Comparison of ENCODE assay signal across 14 cellular contexts in the genomic region with DNA sequence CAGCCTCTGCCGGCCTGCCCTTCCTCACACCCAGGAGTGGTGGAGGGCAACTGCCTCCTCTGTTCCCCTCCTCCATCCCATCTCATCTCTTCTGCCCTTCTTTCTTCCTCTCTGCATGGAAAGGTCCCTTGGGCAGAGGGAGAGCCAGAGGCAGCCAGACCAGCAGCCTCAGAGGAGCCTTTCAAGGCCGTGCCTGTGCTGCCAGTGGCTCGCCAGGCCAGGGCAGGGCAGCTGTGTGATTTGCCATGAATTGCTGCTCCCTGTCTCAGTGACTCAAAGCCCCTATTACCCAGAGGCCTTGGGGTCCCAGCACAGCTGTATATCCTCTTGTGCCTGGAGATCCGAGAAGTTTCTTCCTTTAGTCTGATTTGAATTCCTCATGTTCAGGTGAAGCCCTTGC. TPM values are rescaled to one million over a fixed set of nuclear protein-coding genes. Genes with fewer than 3 reads are reported as not detected.
DNase-seq lines count a peak whose midpoint lies in the region; ATAC-seq and TF ChIP-seq lines count a peak whose summit lies in the region.
"Had no signal": no experiment of that assay in that cellular context is flagged by ENCODE, and none has a peak within 500 bp of the region (broad histone marks: within the 10 kb centered on the region; RNA-seq: fewer than 3 reads in every experiment).

No MANE protein-coding gene starts in this region.

- H3K4me3 Mint-ChIP-seq in CD8-positive, alpha-beta T cell, result no peak overlapping the region
- H3K4me3 Mint-ChIP-seq: B cell; stimulated activated memory B cell treated with anti-CD40 and anti-IgM and Interleukin-4, amounts not matched to agents 10 μg/mL and 1 μg/mL and 100 μg/mL, for 72 hours had no signal

- H4K8ac ChIP-seq in trophoblast cell (ENCODE audit: low read depth, low read length), result no peak overlapping the region

- H3K9me3 Mint-ChIP-seq in CD8-positive, alpha-beta T cell, result no peaks in the 10 kb centered on the region
- H3K9me3 Mint-ChIP-seq: stimulated activated memory B cell treated with anti-CD40 and anti-IgM and Interleukin-4, amounts not matched to agents 10 μg/mL and 1 μg/mL and 100 μg/mL, for 72 hours had no signal

- H3K18ac ChIP-seq in trophoblast cell (ENCODE audit: low read length), result no peak overlapping the region

- WGBS in SK-N-SH (ENCODE audit: low lambda C conversion rate), result 80% methylated on average over 4 of the region's 4 CpGs
- WGBS in trophoblast cell (ENCODE audit: extremely low coverage, insufficient coverage, insufficient read length), result no CpG with 5 or more reads among the region's 4 CpGs

- H3K4me2 ChIP-seq in SK-N-SH (peak overlapping the region; percentile 37; the same call in 1 of the 2 replicates), trophoblast cell (ENCODE audit: low read length) (no peak overlapping the region)

- no peak overlapping the region for H2AFZ ChIP-seq in SK-N-SH (ENCODE audit: low read depth)
- H2AFZ ChIP-seq in trophoblast cell (ENCODE audit: insufficient read depth, low read length, poor library complexity), result no peak overlapping the region

- no peak overlapping the region for H3K27ac Mint-ChIP-seq in CD8-positive, alpha-beta T cell
- H3K27ac Mint-ChIP-seq: B cell; stimulated activated memory B cell treated with anti-CD40 and anti-IgM and Interleukin-4, amounts not matched to agents 10 μg/mL and 1 μg/mL and 100 μg/mL, for 72 hours had no signal

- no peak for ATAC-seq in CD8-positive, alpha-beta T cell
- ATAC-seq in GM19035 (IDR thresholded peaks at IDR 0.05; ENCODE audit: unreplicated experiment), result no peak
- ATAC-seq: stimulated activated memory B cell treated with anti-CD40 and anti-IgM and Interleukin-4, amounts not matched to agents 10 μg/mL and 1 μg/mL and 100 μg/mL, for 72 hours had no signal

- no peak overlapping the region for H2AK5ac ChIP-seq in trophoblast cell (ENCODE audit: low read length)

- H2BK12ac ChIP-seq in trophoblast cell (ENCODE audit: low read length), result no peak overlapping the region

- no peaks in the 10 kb centered on the region for H3K27me3 ChIP-seq in SK-N-SH (ENCODE audit: insufficient read depth)
- no peaks in the 10 kb centered on the region for H3K27me3 ChIP-seq in muscle layer of colon (ENCODE audit: control insufficient read depth in 1 of 2, insufficient read depth in 2 of 2, low read length in 2 of 2)
- no peaks in the 10 kb centered on the region for H3K27me3 ChIP-seq in stomach smooth muscle (ENCODE audit: control insufficient read depth in 1 of 2, insufficient read depth in 2 of 2, low read length in 2 of 2)
- H3K27me3 ChIP-seq in trophoblast cell (ENCODE audit: insufficient read depth, low read length), result no peaks in the 10 kb centered on the region
- H3K27me3 ChIP-seq in CD8-positive, alpha-beta T cell (ENCODE audit: insufficient read depth, low read length), result no peaks in the 10 kb centered on the region

- H3K79me2 ChIP-seq in SK-N-SH (ENCODE audit: insufficient read depth), result no peaks in the 10 kb centered on the region
- no peaks in the 10 kb centered on the region for H3K79me2 ChIP-seq in trophoblast cell (ENCODE audit: control insufficient read depth, insufficient read depth, low read length, poor library complexity)

- H4K91ac ChIP-seq in trophoblast cell (ENCODE audit: low read depth, low read length), result no peak overlapping the region

- no peak overlapping the region for H3K14ac ChIP-seq in trophoblast cell (ENCODE audit: low read length)

- H3K27ac ChIP-seq in SK-N-SH (ENCODE audit: low read depth in 2 of 2, low read length in 1 of 2) (peak overlapping the region in 1 of 2 experiments; percentile 36; a peak in 1 of 4 replicates), coronary artery (peak overlapping the region; percentile 80 to 95), muscle layer of colon (ENCODE audit: low read depth, low read length) (peak overlapping the region; percentile 16), stomach smooth muscle (ENCODE audit: low read length) (peak overlapping the region; percentile 18), trophoblast cell (ENCODE audit: low read depth, low read length) (no peak overlapping the region)
- H3K27ac ChIP-seq in CD8-positive, alpha-beta T cell (ENCODE audit: low read depth, low read length), result no peak overlapping the region

- POLR2A ChIA-PET in SK-N-SH (lab: Yijun Ruan, JAX), result no interaction called here
- POLR2A ChIA-PET in CD8-positive, alpha-beta T cell (lab: Charles Lee), result no interaction called here

- TF ChIP-seq EP300 in SK-N-SH (IDR thresholded peaks at IDR 0.05; ENCODE audit: borderline replicate concordance in 1 of 2, low read depth in 1 of 2, low read length in 1 of 2), result no peak

- H3K27me3 Mint-ChIP-seq in CD8-positive, alpha-beta T cell (ENCODE audit: low read depth), result no peaks in the 10 kb centered on the region
- H3K27me3 Mint-ChIP-seq: B cell; stimulated activated memory B cell treated with anti-CD40 and anti-IgM and Interleukin-4, amounts not matched to agents 10 μg/mL and 1 μg/mL and 100 μg/mL, for 72 hours had no signal

- CTCF ChIA-PET in SK-N-SH (lab: Yijun Ruan, JAX), result interaction anchor here (1.8 kb wide), 1 partner anchor 24 kb away, joined by 7 read pairs; no protein-coding TSS in a partner anchor
- CTCF ChIA-PET in CD8-positive, alpha-beta T cell (lab: Charles Lee), result interaction anchor here (14.5 to 32.2 kb wide), 2 partner anchors 17 to 77 kb away, joined by 203 to 1393 read pairs; partner anchors contain the start of genes NUAK2 and TMCC2

- H3K4ac ChIP-seq in trophoblast cell (ENCODE audit: low read depth, low read length), result no peak overlapping the region

- no peak overlapping the region for H4K12ac ChIP-seq in trophoblast cell (ENCODE audit: low read depth, low read length)

- H3K4me1 ChIP-seq in SK-N-SH (ENCODE audit: control insufficient read depth in 1 of 2, insufficient read depth in 2 of 2, low read depth in 1 of 2, low read length in 1 of 2) (peaks cover 7 to 20% of the 10 kb centered on the region in 2 experiments; a peak in 1 of 4 replicates), muscle layer of colon (ENCODE audit: insufficient read depth, low read length) (peaks cover 42% of the 10 kb centered on the region), stomach smooth muscle (ENCODE audit: control insufficient read depth, insufficient read depth, low read length) (peaks cover 46% of the 10 kb centered on the region), trophoblast cell (ENCODE audit: control insufficient read depth in 1 of 2, insufficient read depth in 2 of 2, low read length in 2 of 2) (peaks cover 0 to 4% of the 10 kb centered on the region in 2 experiments)
- H3K4me1 ChIP-seq in CD8-positive, alpha-beta T cell (ENCODE audit: insufficient read depth, low read length), result no peaks in the 10 kb centered on the region

- H3K9me3 ChIP-seq in SK-N-SH (no peaks in the 10 kb centered on the region), muscle layer of colon (ENCODE audit: low read length) (no peaks in the 10 kb centered on the region), stomach smooth muscle (ENCODE audit: control insufficient read depth in 2 of 2, low read length in 2 of 2) (no peaks in the 10 kb centered on the region), trophoblast cell (ENCODE audit: insufficient read depth, low read depth, low read length) (no peaks in the 10 kb centered on the region)
- H3K9me3 ChIP-seq in CD8-positive, alpha-beta T cell (ENCODE audit: low read length), result no peaks in the 10 kb centered on the region

- H2BK5ac ChIP-seq in trophoblast cell (ENCODE audit: low read depth, low read length, poor library complexity), result no peak overlapping the region

- no peaks in the 10 kb centered on the region for H4K20me1 ChIP-seq in SK-N-SH (ENCODE audit: insufficient read depth)

- H3K4me3 ChIP-seq in SK-N-SH (ENCODE audit: low read depth in 2 of 2, low read length in 1 of 2), result no peak overlapping the region
- peak overlapping the region; percentile 16 for H3K4me3 ChIP-seq in coronary artery
- no peak overlapping the region for H3K4me3 ChIP-seq in muscle layer of colon (ENCODE audit: low read depth in 1 of 2, low read length in 2 of 2)
- peak overlapping the region in 1 of 2 donors; percentile 47 for H3K4me3 ChIP-seq in stomach smooth muscle (ENCODE audit: low read length in 2 of 2)
- no peak overlapping the region for H3K4me3 ChIP-seq in trophoblast cell (ENCODE audit: low read depth, low read length)
- H3K4me3 ChIP-seq in CD8-positive, alpha-beta T cell (ENCODE audit: low read depth, low read length), result no peak overlapping the region

- H2BK120ac ChIP-seq in trophoblast cell (ENCODE audit: insufficient read depth, low read length, poor library complexity), result no peak overlapping the region

- no peaks in the 10 kb centered on the region for H3K9me2 ChIP-seq in SK-N-SH

- H3K79me1 ChIP-seq in trophoblast cell (ENCODE audit: low read length), result no peaks in the 10 kb centered on the region

- DNase-seq in SK-N-SH, result no peak
- no peak for DNase-seq in coronary artery (ENCODE audit: low spot score)
- DNase-seq in trophoblast cell, result no peak
- DNase-seq in CD8-positive, alpha-beta T cell, result no peak
- DNase-seq in UCSD-AML1 (lab: John Stamatoyannopoulos, UW; ENCODE audit: unreplicated experiment), result no peak
- DNase-seq: activated CD4-positive, alpha-beta T cell treated with anti-CD3 and anti-CD28 coated beads for 4 hours; activated naive CD4-positive, alpha-beta T cell; effector memory CD4-positive, alpha-beta T cell; small intestine had no signal

- H3K9ac ChIP-seq in SK-N-SH (no peak overlapping the region), muscle layer of colon (ENCODE audit: low read length) (no peak overlapping the region), stomach smooth muscle (ENCODE audit: low read length in 2 of 2) (no peak overlapping the region), trophoblast cell (ENCODE audit: low read length) (no peak overlapping the region)

- H3F3A ChIP-seq in SK-N-SH (replicated peaks; ENCODE audit: insufficient read depth), result no peaks in the 10 kb centered on the region

- no peak overlapping the region for H3K23ac ChIP-seq in trophoblast cell (ENCODE audit: low read length)

- H3K36me3 ChIP-seq in SK-N-SH (replicated peaks in 1 of 2; ENCODE audit: control insufficient read depth in 1 of 2, insufficient read depth in 2 of 2, low read length in 1 of 2), result no peaks in the 10 kb centered on the region
- no peaks in the 10 kb centered on the region for H3K36me3 ChIP-seq in muscle layer of colon (ENCODE audit: insufficient read depth, low read length)
- H3K36me3 ChIP-seq in stomach smooth muscle (ENCODE audit: control insufficient read depth in 2 of 2, insufficient read depth in 2 of 2, low read length in 2 of 2), result no peaks in the 10 kb centered on the region
- H3K36me3 ChIP-seq in trophoblast cell (ENCODE audit: control insufficient read depth in 1 of 2, insufficient read depth in 2 of 2, low read length in 2 of 2), result no peaks in the 10 kb centered on the region
- no peaks in the 10 kb centered on the region for H3K36me3 ChIP-seq in CD8-positive, alpha-beta T cell (ENCODE audit: insufficient read depth, low read length)

- no peak for TF ChIP-seq RAD21 in SK-N-SH (IDR thresholded peaks at IDR 0.05; ENCODE audit: low read length)

- H3K36me3 Mint-ChIP-seq in CD8-positive, alpha-beta T cell, result no peaks in the 10 kb centered on the region
- H3K36me3 Mint-ChIP-seq: stimulated activated memory B cell treated with anti-CD40 and anti-IgM and Interleukin-4, amounts not matched to agents 10 μg/mL and 1 μg/mL and 100 μg/mL, for 72 hours had no signal

- TF ChIP-seq CTCF in SK-N-SH (IDR thresholded peaks at IDR 0.05) (no peak), coronary artery (IDR thresholded peaks at IDR 0.05) (no peak)
- TF ChIP-seq CTCF in CD8-positive, alpha-beta T cell (IDR thresholded peaks at IDR 0.05), result no peak

- peaks cover 3% of the 10 kb centered on the region for H3K4me1 Mint-ChIP-seq in CD8-positive, alpha-beta T cell (ENCODE audit: low read depth)
- H3K4me1 Mint-ChIP-seq: B cell had no signal

- intact Hi-C loops in CD8-positive, alpha-beta T cell (cut with DNase I, micrococcal nuclease), result loop anchor here in 1 of 2 experiments (10.0 kb wide), 1 partner anchor 65 kb away; no protein-coding TSS in a partner anchor

RNA-seq across cellular contexts. Expression of gene TMCC2, which starts 21.9 kb away (rescaled TPM):
- 5.3 and 6.0 TPM in 2 replicates for polyA plus RNA-seq in SK-N-SH (2012; rRNA removed)
- 3.0 and 4.9 TPM in 2 replicates for polyA plus RNA-seq in SK-N-SH (2012; cell fraction: cytosol; rRNA removed)
- 5.9 and 6.8 TPM in 2 replicates for polyA plus RNA-seq in SK-N-SH (2012; cell fraction: nucleus; rRNA removed)
- 2.3 and 2.4 TPM in 2 replicates for polyA plus RNA-seq in trophoblast cell (2013)
- 1 to 10 TPM; 1.5 to 2.0 TPM for total RNA-seq in CD8-positive, alpha-beta T cell

RNA-seq across cellular contexts. Expression of gene DSTYK, which starts 38.1 kb away (rescaled TPM):
- 4.4 and 6.4 TPM in 2 replicates for polyA plus RNA-seq in SK-N-SH (2012; rRNA removed)
- 6.1 TPM in 2 replicates for polyA plus RNA-seq in SK-N-SH (2012; cell fraction: cytosol; rRNA removed)
- 3.4 and 4.5 TPM in 2 replicates for polyA plus RNA-seq in SK-N-SH (2012; cell fraction: nucleus; rRNA removed)
- polyA plus RNA-seq in trophoblast cell (2013), result 4.3 TPM in 2 replicates
- 10 to 100 TPM; 15.4 to 17.2 TPM for total RNA-seq in CD8-positive, alpha-beta T cell

Comparison
In these comparisons a context has a peak if more than half of its experiments do, and no peak if none do; other contexts are left out.
1. H3K27ac ChIP-seq: peak in coronary artery (2 of 2), muscle layer of colon (single experiment) and stomach smooth muscle (single experiment); none in trophoblast cell (single experiment) and CD8-positive, alpha-beta T cell (single experiment).